ENCODE assay signal across 28 cellular contexts in the genomic region with DNA sequence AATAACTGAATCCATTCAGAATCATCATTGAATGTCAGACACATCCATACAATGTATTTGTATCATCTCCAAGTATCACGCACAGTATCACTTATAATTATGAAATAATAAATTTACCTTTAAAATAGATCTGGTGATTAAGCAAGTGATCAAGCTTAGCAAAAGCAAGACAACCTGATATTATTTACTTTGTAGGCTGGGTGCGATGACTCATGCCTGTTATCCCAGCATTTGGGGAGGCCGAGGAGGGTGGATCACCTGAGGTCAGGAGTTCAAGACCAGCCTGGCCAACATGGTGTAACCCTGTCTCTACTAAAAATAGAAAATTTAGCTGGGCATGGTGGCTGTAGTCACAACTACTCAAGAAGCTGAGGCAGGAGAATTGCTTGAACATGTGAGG.
DNase-seq lines count a peak whose midpoint lies in the region; ATAC-seq, FAIRE-seq and TF ChIP-seq lines count a peak whose summit lies in the region.
"Had no signal": no experiment of that assay in that cellular context is flagged by ENCODE, and none has a peak within 500 bp of the region (broad histone marks: within the 10 kb centered on the region; RNA-seq: fewer than 3 reads in every experiment).

No MANE protein-coding gene starts in this region.

- WGBS in pancreas, 2 donors = 66 to 84% methylated on average over 3 of the region's 3 CpGs

- H3K27me3 ChIP-seq in RWPE2 (ENCODE audit: insufficient read depth, poor library complexity, severe bottlenecking) (no peaks in the 10 kb centered on the region), pancreas (no peaks in the 10 kb centered on the region)
- H3K27me3 ChIP-seq: BE2C, Peyer's patch, SJCRH30 had no signal

- H3K4me3 ChIP-seq in RWPE2 (ENCODE audit: severe bottlenecking) (no peak overlapping the region), pancreas (no peak overlapping the region)
- H3K4me3 ChIP-seq: GM12878, HAP-1, Peyer's patch, SJCRH30 had no signal

- peak; percentile 14; the same call in 1 of the 3 replicates for ATAC-seq in RWPE2 (ENCODE audit: low read depth)
- no peak for ATAC-seq in pancreas
- no peak for ATAC-seq in stimulated activated naive CD8-positive, alpha-beta T cell treated with anti-CD3 and anti-CD28 coated beads, Interleukin-15, Interleukin-2, amounts not matched to agents 100 U/mL and 50 U/mL, for 24 hours
- ATAC-seq: GM12878, SK-N-SH treated with all-trans-retinoic acid at 6 μM for 48 hours had no signal

- intact Hi-C loops in pancreas (cut with DNase I) = no loop called here

- no peak for TF ChIP-seq CTCF in RWPE2 (IDR thresholded peaks at IDR 0.05; ENCODE audit: poor library complexity, severe bottlenecking)
- no peak for TF ChIP-seq CTCF in pancreas (IDR thresholded peaks at IDR 0.05)

- FAIRE-seq in pancreas (lab: Jason Lieb, UNC) = no peak
- FAIRE-seq: GM12878 had no signal

- H3K4me1 ChIP-seq in RWPE2 (ENCODE audit: insufficient read depth, poor library complexity, severe bottlenecking) (peaks cover 9% of the 10 kb centered on the region), pancreas (no peaks in the 10 kb centered on the region)
- H3K4me1 ChIP-seq: BE2C, HAP-1, Peyer's patch, SJCRH30 had no signal

- H3K36me3 ChIP-seq in RWPE2 (ENCODE audit: low read depth) (no peaks in the 10 kb centered on the region), pancreas (no peaks in the 10 kb centered on the region)
- H3K36me3 ChIP-seq: BE2C, HAP-1, Peyer's patch, SJCRH30 had no signal

- H3K9me3 ChIP-seq in RWPE2 (ENCODE audit: severe bottlenecking) = no peaks in the 10 kb centered on the region
- H3K9me3 ChIP-seq in pancreas = no peaks in the 10 kb centered on the region
- H3K9me3 ChIP-seq: BE2C, HAP-1, Peyer's patch, SJCRH30 had no signal

- H3K27ac ChIP-seq in RWPE2 (ENCODE audit: poor library complexity, severe bottlenecking) (no peak overlapping the region), pancreas (no peak overlapping the region)
- H3K27ac ChIP-seq: 22Rv1, HL-60, Peyer's patch, SJCRH30 had no signal

- DNase-seq in DMS53 (lab: John Stamatoyannopoulos, UW) (peak; percentile 56), DMS53 treated with DMSO at 0.1 percent for 48 hours (lab: John Stamatoyannopoulos, UW; ENCODE audit: unreplicated experiment) (no peak), HT1080 (ENCODE audit: low read depth) (peak; percentile 2), RWPE2 (ENCODE audit: low spot score) (no peak), mucosa of gallbladder (ENCODE audit: low spot score) (peak; percentile 16), pancreas (no peak), SIG-M5 treated with dmso at 0.1 percent for 504 hours (lab: John Stamatoyannopoulos, UW; ENCODE audit: unreplicated experiment) (no peak)
- DNase-seq in stimulated activated naive CD8-positive, alpha-beta T cell treated with anti-CD3 and anti-CD28 coated beads, Interleukin-15, Interleukin-2, amounts not matched to agents 100 U/mL and 50 U/mL, for 24 hours = no peak
- DNase-seq: ACHN; BE2C; CD8-positive, alpha-beta memory T cell; EL; GDM1; GOT3; Karpas-422; NCI-H1092 treated with DMSO at 0.1 percent for 48 hours; NCI-H1436; NCI-H1930; NCI-H2107; NCI-H524 treated with DMSO at 0.1 percent for 48 hours; NCI-H82; Peyer's patch; SJCRH30 had no signal

Comparison
In these comparisons a context has a peak if more than half of its experiments do, and no peak if none do; other contexts are left out.
1. DNase-seq: peak in DMS53 (single experiment), HT1080 (single experiment) and mucosa of gallbladder (single experiment); none in DMS53 treated with DMSO at 0.1 percent for 48 hours (single experiment), RWPE2 (single experiment), pancreas (0 of 6), SIG-M5 treated with dmso at 0.1 percent for 504 hours (single experiment) and stimulated activated naive CD8-positive, alpha-beta T cell treated with anti-CD3 and anti-CD28 coated beads, Interleukin-15, Interleukin-2, amounts not matched to agents 100 U/mL and 50 U/mL, for 24 hours (single experiment).